ENCODE assay signal across 8 cellular contexts in the genomic region with DNA sequence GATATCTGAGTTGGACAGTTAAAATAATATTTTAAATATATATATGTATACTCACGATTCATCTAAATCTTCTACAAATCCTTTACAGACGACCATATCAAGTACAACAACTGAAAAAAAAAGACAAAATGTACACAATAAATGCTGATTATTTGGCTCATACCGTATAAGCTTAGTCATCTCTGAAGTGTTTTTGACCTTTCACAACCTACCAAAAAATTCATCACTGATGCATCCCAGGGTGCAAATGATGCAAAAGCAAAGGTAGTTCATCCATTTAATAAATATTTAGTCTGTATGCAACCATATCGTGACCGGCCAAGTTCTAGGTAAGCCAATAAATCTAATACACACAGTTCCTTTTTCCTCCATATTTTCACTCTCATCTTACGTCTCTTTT. TPM values are rescaled to one million over a fixed set of nuclear protein-coding genes. Genes with fewer than 3 reads are reported as not detected.
DNase-seq lines count a peak whose midpoint lies in the region; ATAC-seq and TF ChIP-seq lines count a peak whose summit lies in the region.

No MANE protein-coding gene starts in this region.

- CTCF ChIA-PET in activated naive CD4-positive, alpha-beta T cell treated with anti-CD3 and anti-CD28 coated beads, Interleukin-2, amount 10 ng/mL, durations not matched to agents 7 days and 5 days (lab: Charles Lee) = no interaction called here

- H3K4me1 Mint-ChIP-seq in activated naive CD4-positive, alpha-beta T cell treated with anti-CD3 and anti-CD28 coated beads, Interleukin-2, amount 10 ng/mL, durations not matched to agents 7 days and 5 days = peaks cover 49% of the 10 kb centered on the region
- peaks cover 47% of the 10 kb centered on the region for H3K4me1 Mint-ChIP-seq in activated naive CD8-positive, alpha-beta T cell treated with anti-CD3 and anti-CD28 coated beads, Interleukin-2, amount 50 U/mL, for 24 hours
- H3K4me1 Mint-ChIP-seq in type B pancreatic cell (ENCODE audit: unreplicated experiment) = peaks cover 20% of the 10 kb centered on the region

- no peak for TF ChIP-seq POLR2A in right lobe of liver (IDR thresholded peaks at IDR 0.05)

- peak overlapping the region; percentile 84 for H3K4me3 Mint-ChIP-seq in activated naive CD4-positive, alpha-beta T cell treated with anti-CD3 and anti-CD28 coated beads, Interleukin-2, amount 10 ng/mL, durations not matched to agents 7 days and 5 days
- H3K4me3 Mint-ChIP-seq in activated naive CD8-positive, alpha-beta T cell treated with anti-CD3 and anti-CD28 coated beads, Interleukin-2, amount 50 U/mL, for 24 hours = peak overlapping the region; percentile 93
- peak overlapping the region; percentile 98 for H3K4me3 Mint-ChIP-seq in type B pancreatic cell

- WGBS in right lobe of liver (ENCODE audit: insufficient coverage, low coverage, low lambda C conversion rate, missing lambda C conversion rate) = 31% methylated on average over 6 of the region's 6 CpGs

- ATAC-seq in activated naive CD8-positive, alpha-beta T cell treated with anti-CD3 and anti-CD28 coated beads, Interleukin-2, amount 50 U/mL, for 24 hours = no peak
- ATAC-seq in right lobe of liver = no peak
- ATAC-seq in HG03565 (IDR thresholded peaks at IDR 0.05; ENCODE audit: unreplicated experiment) = no peak
- no peak for ATAC-seq in GM18519 (IDR thresholded peaks at IDR 0.05; ENCODE audit: low FRiP score, unreplicated experiment)

- no peaks in the 10 kb centered on the region for H3K27me3 ChIP-seq in right lobe of liver

- TF ChIP-seq CTCF in right lobe of liver (IDR thresholded peaks at IDR 0.05) (no peak), type B pancreatic cell (conservative IDR thresholded peaks at IDR 0.05) (no peak)

- no peaks in the 10 kb centered on the region for H3K9me3 ChIP-seq in right lobe of liver

- H3K4me3 ChIP-seq in right lobe of liver = peak overlapping the region; percentile 95 to 98 (median 96)

- DNase-seq in activated naive CD4-positive, alpha-beta T cell treated with anti-CD3 and anti-CD28 coated beads, Interleukin-2, amount 10 ng/mL, durations not matched to agents 7 days and 5 days = no peak
- DNase-seq in activated naive CD4-positive, alpha-beta T cell treated with anti-CD3 and anti-CD28 coated beads, Interleukin-2, amount 50 U/mL, for 16 hours = no peak
- no peak for DNase-seq in activated naive CD8-positive, alpha-beta T cell treated with anti-CD3 and anti-CD28 coated beads, Interleukin-2, amount 50 U/mL, for 24 hours
- DNase-seq in right lobe of liver (no peak), type B pancreatic cell (ENCODE audit: extremely low spot score, unreplicated experiment) (no peak)
- no peak for DNase-seq in effector CD8-positive, alpha-beta T cell (lab: John Stamatoyannopoulos, UW)

- H3K27me3 Mint-ChIP-seq in activated naive CD4-positive, alpha-beta T cell treated with anti-CD3 and anti-CD28 coated beads, Interleukin-2, amount 10 ng/mL, durations not matched to agents 7 days and 5 days = no peaks in the 10 kb centered on the region
- H3K27me3 Mint-ChIP-seq in activated naive CD8-positive, alpha-beta T cell treated with anti-CD3 and anti-CD28 coated beads, Interleukin-2, amount 50 U/mL, for 24 hours = no peaks in the 10 kb centered on the region
- no peaks in the 10 kb centered on the region for H3K27me3 Mint-ChIP-seq in type B pancreatic cell

- H3K9me3 Mint-ChIP-seq in activated naive CD4-positive, alpha-beta T cell treated with anti-CD3 and anti-CD28 coated beads, Interleukin-2, amount 10 ng/mL, durations not matched to agents 7 days and 5 days = no peaks in the 10 kb centered on the region
- H3K9me3 Mint-ChIP-seq in activated naive CD8-positive, alpha-beta T cell treated with anti-CD3 and anti-CD28 coated beads, Interleukin-2, amount 50 U/mL, for 24 hours = no peaks in the 10 kb centered on the region
- no peaks in the 10 kb centered on the region for H3K9me3 Mint-ChIP-seq in type B pancreatic cell

- intact Hi-C loops in right lobe of liver (cut with DNase I) = no loop called here

- peaks cover 0 to 38% (median 6%) of the 10 kb centered on the region in 4 donors for H3K36me3 ChIP-seq in right lobe of liver

- H3K4me1 ChIP-seq in right lobe of liver = peaks cover 0 to 17% (median 0%) of the 10 kb centered on the region in 4 donors

- H3K27ac Mint-ChIP-seq in activated naive CD4-positive, alpha-beta T cell treated with anti-CD3 and anti-CD28 coated beads, Interleukin-2, amount 10 ng/mL, durations not matched to agents 7 days and 5 days = peak overlapping the region; percentile 90
- peak overlapping the region; percentile 94 for H3K27ac Mint-ChIP-seq in activated naive CD8-positive, alpha-beta T cell treated with anti-CD3 and anti-CD28 coated beads, Interleukin-2, amount 50 U/mL, for 24 hours
- H3K27ac Mint-ChIP-seq in type B pancreatic cell = peak overlapping the region; percentile 94

- H3K27ac ChIP-seq in right lobe of liver = no peak overlapping the region

- H3K36me3 Mint-ChIP-seq in activated naive CD4-positive, alpha-beta T cell treated with anti-CD3 and anti-CD28 coated beads, Interleukin-2, amount 10 ng/mL, durations not matched to agents 7 days and 5 days = peaks cover 36% of the 10 kb centered on the region
- H3K36me3 Mint-ChIP-seq in activated naive CD8-positive, alpha-beta T cell treated with anti-CD3 and anti-CD28 coated beads, Interleukin-2, amount 50 U/mL, for 24 hours (ENCODE audit: low read depth) = peaks cover 43% of the 10 kb centered on the region
- peaks cover 14% of the 10 kb centered on the region for H3K36me3 Mint-ChIP-seq in type B pancreatic cell

RNA-seq across cellular contexts. Expression of a gene that starts 1.1 kb away (rescaled TPM):
- 10 to 100 TPM; 10.1 to 21.6 (median 19.6) TPM for total RNA-seq in right lobe of liver
- total RNA-seq in type B pancreatic cell (ENCODE audit: low replicate concordance) = 28.5 and 42.0 TPM in 2 replicates
